ENCODE assay signal across 16 cellular contexts in the genomic region with DNA sequence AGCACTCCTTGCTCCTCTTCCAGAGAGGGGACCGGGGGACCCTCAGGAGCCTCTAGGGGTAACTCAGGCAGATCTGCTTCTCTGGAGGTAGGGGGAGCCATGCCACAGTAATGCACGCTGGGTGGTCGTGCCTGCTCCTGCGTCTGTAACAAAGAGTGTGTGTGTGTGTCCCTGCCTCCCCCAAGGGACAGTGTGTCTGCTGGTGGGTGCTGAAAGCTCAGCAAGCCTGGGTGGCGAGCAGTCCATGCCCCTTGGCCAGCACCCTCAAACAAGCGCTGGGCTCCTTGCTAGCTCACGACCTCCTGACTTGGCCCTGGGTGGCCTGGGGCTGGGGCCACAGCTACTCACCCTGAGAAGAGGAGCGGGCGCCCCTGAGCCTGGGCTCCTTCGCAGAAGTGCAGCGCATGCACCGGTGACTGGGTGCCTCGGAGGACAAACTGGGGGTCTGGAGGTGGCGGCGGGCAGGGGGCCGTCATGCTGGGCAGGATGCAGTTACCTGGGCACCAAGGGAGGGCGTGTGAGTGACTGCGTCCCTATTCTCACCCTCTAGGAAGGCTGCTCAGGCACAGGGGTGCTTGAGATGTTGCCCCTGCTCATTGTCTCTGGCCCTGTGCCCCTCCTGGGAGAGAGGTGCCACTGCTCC. TPM values are rescaled to one million over a fixed set of nuclear protein-coding genes. Genes with fewer than 3 reads are reported as not detected.
DNase-seq lines count a peak whose midpoint lies in the region; ATAC-seq and TF ChIP-seq lines count a peak whose summit lies in the region.
"Had no signal": no experiment of that assay in that cellular context is flagged by ENCODE, and none has a peak within 500 bp of the region (broad histone marks: within the 10 kb centered on the region; RNA-seq: fewer than 3 reads in every experiment).

No MANE protein-coding gene starts in this region.

- peak; percentile 70 for ATAC-seq in GM23338

- no peaks in the 10 kb centered on the region for H3K9me2 ChIP-seq in GM23338 (ENCODE audit: insufficient read depth)

- H3K36me3 ChIP-seq in GM23338 (ENCODE audit: insufficient read depth) = no peaks in the 10 kb centered on the region

- H3K27me3 ChIP-seq in GM23338 (ENCODE audit: insufficient read depth) = no peaks in the 10 kb centered on the region
- H3K27me3 ChIP-seq: tibial nerve had no signal

- no peak overlapping the region for H3K27ac Mint-ChIP-seq in GM23338
- no peak overlapping the region for H3K27ac Mint-ChIP-seq in endothelial cell (ENCODE audit: unreplicated experiment)

- H3K27me3 Mint-ChIP-seq in GM23338 (ENCODE audit: insufficient read depth, low read depth, poor library complexity) (peaks cover 4% of the 10 kb centered on the region), endothelial cell (ENCODE audit: unreplicated experiment) (peaks cover 4% of the 10 kb centered on the region)

- H2AFZ ChIP-seq in GM23338 = no peak overlapping the region

- H3K4me3 ChIP-seq in GM23338 = no peak overlapping the region
- H3K4me3 ChIP-seq: tibial nerve had no signal

- no peaks in the 10 kb centered on the region for H3F3A ChIP-seq in GM23338 (replicated peaks; ENCODE audit: low read depth)

- peaks cover 5% of the 10 kb centered on the region; the same call in 2 of the 3 replicates for H3K4me1 Mint-ChIP-seq in GM23338
- peaks cover 5% of the 10 kb centered on the region for H3K4me1 Mint-ChIP-seq in endothelial cell (ENCODE audit: unreplicated experiment)

- no peak overlapping the region for H3K4me2 ChIP-seq in GM23338

- H3K4me1 ChIP-seq in GM23338 (ENCODE audit: insufficient read depth) = no peaks in the 10 kb centered on the region
- H3K4me1 ChIP-seq: tibial nerve had no signal

- DNase-seq in GM23338 (ENCODE audit: low spot score) = peak; percentile 47
- DNase-seq in RWPE1 (ENCODE audit: low spot score) = no peak
- peak; percentile 4 for DNase-seq in endothelial cell (ENCODE audit: low spot score)
- DNase-seq in posterior vena cava (ENCODE audit: low spot score) = peak; percentile 56
- no peak for DNase-seq in C1 segment of cervical spinal cord (lab: John Stamatoyannopoulos, UW)
- DNase-seq in central memory CD4-positive, alpha-beta T cell = no peak
- DNase-seq in NCI-H446 treated with DMSO at 0.1 percent for 48 hours (lab: John Stamatoyannopoulos, UW) = no peak
- no peak for DNase-seq in NCI-H748 treated with DMSO at 0.1 percent for 48 hours (lab: John Stamatoyannopoulos, UW)
- DNase-seq: activated CD4-positive, alpha-beta T cell treated with anti-CD3 and anti-CD28 coated beads for 48 hours; amniotic stem cell; GOT3; mesendoderm; NCI-H2029 treated with DMSO at 0.1 percent for 48 hours; stimulated activated CD4-positive, alpha-beta T cell treated with anti-CD3 and anti-CD28 coated beads, Interleukin-4, amount 100 ng/mL, for 4 hours had no signal

- intact Hi-C loops in posterior vena cava (cut with DNase I) = no loop called here

- TF ChIP-seq CTCF in GM23338 (conservative IDR thresholded peaks at IDR 0.05; ENCODE audit: low read depth in 2 of 2) (peak; percentile 30 to 58; a peak in 3 of 4 replicates), RWPE1 (conservative IDR thresholded peaks at IDR 0.05; ENCODE audit: low read depth) (no peak), endothelial cell (IDR thresholded peaks at IDR 0.05; ENCODE audit: unreplicated experiment) (no peak)

- H3K4me3 Mint-ChIP-seq in GM23338 = no peak overlapping the region
- H3K4me3 Mint-ChIP-seq in endothelial cell (ENCODE audit: unreplicated experiment) = no peak overlapping the region

- H3K79me2 ChIP-seq in GM23338 (replicated peaks; ENCODE audit: insufficient read depth) = no peaks in the 10 kb centered on the region

- no peaks in the 10 kb centered on the region; the same call in 2 of the 3 replicates for H3K9me3 Mint-ChIP-seq in GM23338
- H3K9me3 Mint-ChIP-seq in endothelial cell (ENCODE audit: unreplicated experiment) = no peaks in the 10 kb centered on the region

- H3K27ac ChIP-seq in GM23338 (ENCODE audit: low read depth) = no peak overlapping the region
- H3K27ac ChIP-seq in RWPE1 = peak overlapping the region; percentile 10; the same call in 1 of the 2 replicates
- H3K27ac ChIP-seq: C4-2B, tibial nerve had no signal

- H3K36me3 Mint-ChIP-seq in GM23338 (ENCODE audit: low read depth) = no peaks in the 10 kb centered on the region
- peaks cover 4% of the 10 kb centered on the region for H3K36me3 Mint-ChIP-seq in endothelial cell (ENCODE audit: low read depth, unreplicated experiment)

- H4K20me1 ChIP-seq in GM23338 (replicated peaks; ENCODE audit: insufficient read depth) = no peaks in the 10 kb centered on the region

- POLR2A ChIA-PET in RWPE1 (lab: Yijun Ruan, JAX; ENCODE audit: low non-redundant PET) = no interaction called here

- CTCF ChIA-PET in RWPE1 (lab: Yijun Ruan, JAX) = interaction anchor here (0.7 to 0.9 kb wide), 2 partner anchors 9 to 11 kb away, joined by 5 read pairs; no protein-coding TSS in a partner anchor

TF ChIP-seq in GM23338, 12 proteins besides CTCF, POLR2A, EP300 and RAD21:
- TF ChIP-seq ZNF331 (CRISPR knock-in tag; IDR thresholded peaks at IDR 0.05; ENCODE audit: low read depth) = no peak

RNA-seq across cellular contexts. Expression of gene GNB1L, which starts 33.7 kb away (rescaled TPM):
- 19.2 and 27.8 TPM in 2 replicates for total RNA-seq in GM23338 (2014; rRNA removed; shearing (Covaris generic))
- polyA plus RNA-seq in GM23338 (2016; fragmentation: Nextera tagmentation; extraction: Ambion mirVana) = 15.2 and 17.4 TPM in 2 replicates
- 3.7 TPM for total RNA-seq in endothelial cell (ENCODE audit: unreplicated experiment)
- 1 to 10 TPM; 3.6 to 3.9 TPM for total RNA-seq in posterior vena cava

RNA-seq across cellular contexts. Expression of gene RTL10, which starts 33.7 kb away (rescaled TPM):
- total RNA-seq in GM23338 (2014; rRNA removed; shearing (Covaris generic)) = 17.4 and 19.2 TPM in 2 replicates
- polyA plus RNA-seq in GM23338 (2016; fragmentation: Nextera tagmentation; extraction: Ambion mirVana) = 7.8 and 9.4 TPM in 2 replicates
- 20.3 TPM for total RNA-seq in endothelial cell (ENCODE audit: unreplicated experiment)
- 1 to 10 TPM; 7.6 to 8.6 TPM for total RNA-seq in posterior vena cava

Comparison
In these comparisons a context has a peak if more than half of its experiments do, and no peak if none do; other contexts are left out.
1. DNase-seq: peak in GM23338 (single experiment), endothelial cell (single experiment) and posterior vena cava (single experiment); none in RWPE1 (single experiment), C1 segment of cervical spinal cord (0 of 14), central memory CD4-positive, alpha-beta T cell (single experiment), NCI-H446 treated with DMSO at 0.1 percent for 48 hours (single experiment) and NCI-H748 treated with DMSO at 0.1 percent for 48 hours (single experiment).
2. CTCF ChIP-seq: peak in GM23338 (2 of 2); none in RWPE1 (single experiment) and endothelial cell (single experiment).